ENCODE assay signal across 8 cellular contexts in genomic region chrX:34656842-34657780, GRCh38. TPM values are rescaled to one million over a fixed set of nuclear protein-coding genes. Genes with fewer than 3 reads are reported as not detected.
DNase-seq lines count a peak whose midpoint lies in the region; ATAC-seq and TF ChIP-seq lines count a peak whose summit lies in the region.

Gene TMEM47 (minus strand): TSS chrX:34657285. CDS start chrX:34657029, 256 bp downstream.

- H3K4me1 ChIP-seq in mesodermal cell (ENCODE audit: control insufficient read depth, insufficient read depth, low read length, poor library complexity, severe bottlenecking): peaks cover 2% of the 10 kb centered on the region

- H3K27ac Mint-ChIP-seq in type B pancreatic cell: peak within 1 kb of the TSS; percentile 78

- POLR2A ChIA-PET in RWPE1 (lab: Yijun Ruan, JAX; ENCODE audit: low non-redundant PET): no interaction called here

- H3K9me3 ChIP-seq in mesodermal cell (ENCODE audit: control insufficient read depth, low read length): no peaks in the 10 kb centered on the region

- TF ChIP-seq CTCF in HFF-Myc (IDR thresholded peaks at IDR 0.05; ENCODE audit: low read depth, low read length, missing control alignments) (no peak), RWPE1 (conservative IDR thresholded peaks at IDR 0.05; ENCODE audit: low read depth) (no peak), type B pancreatic cell (conservative IDR thresholded peaks at IDR 0.05) (peak; percentile 26)

- CTCF ChIA-PET in RWPE1 (lab: Yijun Ruan, JAX): no interaction called here

- no peaks in the 10 kb centered on the region for H3K36me3 Mint-ChIP-seq in type B pancreatic cell

- peak; percentile 84 for DNase-seq in AG08396 (ENCODE audit: low spot score)
- no peak for DNase-seq in HFF-Myc (ENCODE audit: extremely low read depth, low read depth)
- DNase-seq in RWPE1 (ENCODE audit: low spot score): peak; percentile 28
- peak; percentile 18 for DNase-seq in epidermal melanocyte (ENCODE audit: insufficient read length, low spot score)
- peak; percentile 89 for DNase-seq in type B pancreatic cell (ENCODE audit: extremely low spot score, unreplicated experiment)

- H3K4me3 ChIP-seq in HFF-Myc (replicated peaks; ENCODE audit: low read depth, low read length): peak within 1 kb of the TSS; percentile 54
- peak within 1 kb of the TSS; percentile 45 for H3K4me3 ChIP-seq in mesodermal cell (ENCODE audit: extremely low read depth, insufficient read depth, low read length, poor library complexity, severe bottlenecking)

- no peaks in the 10 kb centered on the region for H3K9me3 Mint-ChIP-seq in type B pancreatic cell

- peak within 1 kb of the TSS; percentile 91 for H3K4me3 Mint-ChIP-seq in type B pancreatic cell

- no peak within 1 kb of the TSS for H3K27ac ChIP-seq in RWPE1
- H3K27ac ChIP-seq in mesodermal cell (ENCODE audit: low read depth, low read length, severe bottlenecking): no peak within 1 kb of the TSS

- peaks cover 7% of the 10 kb centered on the region for H3K4me1 Mint-ChIP-seq in type B pancreatic cell (ENCODE audit: unreplicated experiment)

- no peak for ATAC-seq in HG03354 (IDR thresholded peaks at IDR 0.05; ENCODE audit: poor library complexity, severe bottlenecking, unreplicated experiment)
- ATAC-seq in GM21825 (IDR thresholded peaks at IDR 0.05; ENCODE audit: unreplicated experiment): no peak

- peaks cover 56% of the 10 kb centered on the region for H3K27me3 Mint-ChIP-seq in type B pancreatic cell

- 0% methylated on average over 6 to 24 of the region's 103 CpGs for WGBS in mesodermal cell (ENCODE audit: insufficient coverage in 2 of 2), 2 experiments

- H3K36me3 ChIP-seq in mesodermal cell (ENCODE audit: control insufficient read depth, insufficient read depth, low read length): no peaks in the 10 kb centered on the region

RNA-seq across cellular contexts. Expression of gene TMEM47, which starts in this region (rescaled TPM):
- 16.6 TPM for polyA plus RNA-seq in mesodermal cell (2013, experiment 1 of 2)
- 17.7 TPM for polyA plus RNA-seq in mesodermal cell (2013, experiment 2 of 2)
- total RNA-seq in type B pancreatic cell (ENCODE audit: low replicate concordance): 5.8 and 23.6 TPM in 2 replicates
